In genomic region chr19:18440936-18441803, GRCh38 we compare ENCODE assay signal across 1 cellular context.
TF ChIP-seq lines count a peak whose summit lies in the region.

No MANE protein-coding gene starts in this region.

TF ChIP-seq in HepG2, 621 proteins besides CTCF, POLR2A, EP300 and RAD21 (continues in another document):
- TF ChIP-seq HNRNPL (IDR thresholded peaks at IDR 0.05; ENCODE audit: low read depth, low read length) (0 out of 2 replicates have a peak, but pooled peaks have one; percentile 13), NR3C1 (CRISPR knock-in tag; IDR thresholded peaks at IDR 0.05) (no peak), SIN3A (IDR thresholded peaks at IDR 0.05; ENCODE audit: borderline replicate concordance, low read depth, low read length) (no peak), TCF7 (IDR thresholded peaks at IDR 0.05; ENCODE audit: low read depth) (no peak), CHCHD3 (CRISPR knock-in tag; IDR thresholded peaks at IDR 0.05) (0 out of 2 replicates have a peak, but pooled peaks have one; percentile 12), NR2F2 (IDR thresholded peaks at IDR 0.05; ENCODE audit: borderline replicate concordance, low read depth) (no peak), NONO (IDR thresholded peaks at IDR 0.05) (no peak), NONO (CRISPR knock-in tag; conservative IDR thresholded peaks at IDR 0.05) (no peak), ZFP36L1 (CRISPR knock-in tag; IDR thresholded peaks at IDR 0.05) (no peak), KLF6 (CRISPR knock-in tag; IDR thresholded peaks at IDR 0.05) (no peak), ZFP91 (CRISPR knock-in tag; IDR thresholded peaks at IDR 0.05; ENCODE audit: borderline replicate concordance) (peak; percentile 39; the same call in 1 of the 2 replicates), ZNF766 (CRISPR knock-in tag; IDR thresholded peaks at IDR 0.05; ENCODE audit: borderline replicate concordance) (no peak), ZNF550 (CRISPR knock-in tag; IDR thresholded peaks at IDR 0.05; ENCODE audit: borderline replicate concordance) (no peak), RARG (CRISPR knock-in tag; IDR thresholded peaks at IDR 0.05; ENCODE audit: low read depth) (no peak), ZFP90 (CRISPR knock-in tag; IDR thresholded peaks at IDR 0.05; ENCODE audit: borderline replicate concordance) (0 out of 2 replicates have a peak, but pooled peaks have one; percentile 29), NFATC3 (CRISPR knock-in tag; IDR thresholded peaks at IDR 0.05) (no peak), CBX2 (IDR thresholded peaks at IDR 0.05; ENCODE audit: low read depth, low read length) (no peak), CBX2 (CRISPR knock-in tag; IDR thresholded peaks at IDR 0.05; ENCODE audit: low read depth) (no peak), TOE1 (CRISPR knock-in tag; IDR thresholded peaks at IDR 0.05) (no peak), PHB2 (IDR thresholded peaks at IDR 0.05; ENCODE audit: partially characterized antibody) (no peak), GTF3A (CRISPR knock-in tag; conservative IDR thresholded peaks at IDR 0.05) (no peak), ERF (CRISPR knock-in tag; IDR thresholded peaks at IDR 0.05) (no peak), ZNF740 (CRISPR knock-in tag; IDR thresholded peaks at IDR 0.05) (peak; percentile 95), ZNF34 (CRISPR knock-in tag; IDR thresholded peaks at IDR 0.05; ENCODE audit: borderline replicate concordance) (no peak), HES4 (CRISPR knock-in tag; IDR thresholded peaks at IDR 0.05; ENCODE audit: borderline replicate concordance) (no peak), FOXJ3 (CRISPR knock-in tag; IDR thresholded peaks at IDR 0.05; ENCODE audit: borderline replicate concordance) (no peak), ZNF629 (CRISPR knock-in tag; conservative IDR thresholded peaks at IDR 0.05) (no peak), RFX5 (IDR thresholded peaks at IDR 0.05; ENCODE audit: low read depth, low read length) (no peak), KAT7 (CRISPR knock-in tag; IDR thresholded peaks at IDR 0.05; ENCODE audit: borderline replicate concordance) (no peak), MAFF (IDR thresholded peaks at IDR 0.05; ENCODE audit: low read depth, low read length) (no peak), SKIL (CRISPR knock-in tag; IDR thresholded peaks at IDR 0.05; ENCODE audit: borderline replicate concordance) (no peak), MXD1 (CRISPR knock-in tag; IDR thresholded peaks at IDR 0.05) (no peak), ZNF761 (CRISPR knock-in tag; conservative IDR thresholded peaks at IDR 0.05) (no peak), FOXO1 (CRISPR knock-in tag; IDR thresholded peaks at IDR 0.05) (no peak), ZNF343 (CRISPR knock-in tag; IDR thresholded peaks at IDR 0.05) (no peak), GMEB1 (CRISPR knock-in tag; IDR thresholded peaks at IDR 0.05; ENCODE audit: borderline replicate concordance) (0 out of 2 replicates have a peak, but pooled peaks have one; percentile 34), ADNP (CRISPR knock-in tag; IDR thresholded peaks at IDR 0.05) (0 out of 2 replicates have a peak, but pooled peaks have one; percentile 17), SYNCRIP (IDR thresholded peaks at IDR 0.05; ENCODE audit: insufficient read depth, low read depth, low read length) (no peak), KAT2B (IDR thresholded peaks at IDR 0.05; ENCODE audit: borderline replicate concordance, low read depth, low read length) (no peak), NCOR1 (IDR thresholded peaks at IDR 0.05; ENCODE audit: borderline replicate concordance, low read length) (no peak), SKI (IDR thresholded peaks at IDR 0.05; ENCODE audit: partially characterized antibody) (peak; percentile 10), ZNF501 (CRISPR knock-in tag; IDR thresholded peaks at IDR 0.05) (no peak)
- TF ChIP-seq, protein P1, sequence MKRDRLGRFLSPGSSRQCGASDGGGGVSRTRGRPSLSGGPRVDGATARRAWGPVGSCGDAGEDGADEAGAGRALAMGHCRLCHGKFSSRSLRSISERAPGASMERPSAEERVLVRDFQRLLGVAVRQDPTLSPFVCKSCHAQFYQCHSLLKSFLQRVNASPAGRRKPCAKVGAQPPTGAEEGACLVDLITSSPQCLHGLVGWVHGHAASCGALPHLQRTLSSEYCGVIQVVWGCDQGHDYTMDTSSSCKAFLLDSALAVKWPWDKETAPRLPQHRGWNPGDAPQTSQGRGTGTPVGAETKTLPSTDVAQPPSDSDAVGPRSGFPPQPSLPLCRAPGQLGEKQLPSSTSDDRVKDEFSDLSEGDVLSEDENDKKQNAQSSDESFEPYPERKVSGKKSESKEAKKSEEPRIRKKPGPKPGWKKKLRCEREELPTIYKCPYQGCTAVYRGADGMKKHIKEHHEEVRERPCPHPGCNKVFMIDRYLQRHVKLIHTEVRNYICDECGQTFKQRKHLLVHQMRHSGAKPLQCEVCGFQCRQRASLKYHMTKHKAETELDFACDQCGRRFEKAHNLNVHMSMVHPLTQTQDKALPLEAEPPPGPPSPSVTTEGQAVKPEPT (CRISPR knock-in tag; IDR thresholded peaks at IDR 0.05; ENCODE audit: low read depth), result no peak
- TF ChIP-seq, protein P2, sequence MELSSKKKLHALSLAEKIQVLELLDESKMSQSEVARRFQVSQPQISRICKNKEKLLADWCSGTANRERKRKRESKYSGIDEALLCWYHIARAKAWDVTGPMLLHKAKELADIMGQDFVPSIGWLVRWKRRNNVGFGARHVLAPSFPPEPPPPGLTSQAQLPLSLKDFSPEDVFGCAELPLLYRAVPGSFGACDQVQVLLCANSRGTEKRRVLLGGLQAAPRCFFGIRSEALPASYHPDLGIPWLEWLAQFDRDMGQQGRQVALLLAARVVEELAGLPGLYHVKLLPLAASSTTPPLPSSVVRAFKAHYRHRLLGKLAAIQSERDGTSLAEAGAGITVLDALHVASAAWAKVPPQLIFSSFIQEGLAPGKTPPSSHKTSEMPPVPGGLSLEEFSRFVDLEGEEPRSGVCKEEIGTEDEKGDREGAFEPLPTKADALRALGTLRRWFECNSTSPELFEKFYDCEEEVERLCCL (CRISPR knock-in tag; IDR thresholded peaks at IDR 0.05; ENCODE audit: borderline replicate concordance), result no peak
- TF ChIP-seq, protein P3, sequence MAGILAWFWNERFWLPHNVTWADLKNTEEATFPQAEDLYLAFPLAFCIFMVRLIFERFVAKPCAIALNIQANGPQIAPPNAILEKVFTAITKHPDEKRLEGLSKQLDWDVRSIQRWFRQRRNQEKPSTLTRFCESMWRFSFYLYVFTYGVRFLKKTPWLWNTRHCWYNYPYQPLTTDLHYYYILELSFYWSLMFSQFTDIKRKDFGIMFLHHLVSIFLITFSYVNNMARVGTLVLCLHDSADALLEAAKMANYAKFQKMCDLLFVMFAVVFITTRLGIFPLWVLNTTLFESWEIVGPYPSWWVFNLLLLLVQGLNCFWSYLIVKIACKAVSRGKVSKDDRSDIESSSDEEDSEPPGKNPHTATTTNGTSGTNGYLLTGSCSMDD (CRISPR knock-in tag; IDR thresholded peaks at IDR 0.05), result no peak
- TF ChIP-seq, protein P4, sequence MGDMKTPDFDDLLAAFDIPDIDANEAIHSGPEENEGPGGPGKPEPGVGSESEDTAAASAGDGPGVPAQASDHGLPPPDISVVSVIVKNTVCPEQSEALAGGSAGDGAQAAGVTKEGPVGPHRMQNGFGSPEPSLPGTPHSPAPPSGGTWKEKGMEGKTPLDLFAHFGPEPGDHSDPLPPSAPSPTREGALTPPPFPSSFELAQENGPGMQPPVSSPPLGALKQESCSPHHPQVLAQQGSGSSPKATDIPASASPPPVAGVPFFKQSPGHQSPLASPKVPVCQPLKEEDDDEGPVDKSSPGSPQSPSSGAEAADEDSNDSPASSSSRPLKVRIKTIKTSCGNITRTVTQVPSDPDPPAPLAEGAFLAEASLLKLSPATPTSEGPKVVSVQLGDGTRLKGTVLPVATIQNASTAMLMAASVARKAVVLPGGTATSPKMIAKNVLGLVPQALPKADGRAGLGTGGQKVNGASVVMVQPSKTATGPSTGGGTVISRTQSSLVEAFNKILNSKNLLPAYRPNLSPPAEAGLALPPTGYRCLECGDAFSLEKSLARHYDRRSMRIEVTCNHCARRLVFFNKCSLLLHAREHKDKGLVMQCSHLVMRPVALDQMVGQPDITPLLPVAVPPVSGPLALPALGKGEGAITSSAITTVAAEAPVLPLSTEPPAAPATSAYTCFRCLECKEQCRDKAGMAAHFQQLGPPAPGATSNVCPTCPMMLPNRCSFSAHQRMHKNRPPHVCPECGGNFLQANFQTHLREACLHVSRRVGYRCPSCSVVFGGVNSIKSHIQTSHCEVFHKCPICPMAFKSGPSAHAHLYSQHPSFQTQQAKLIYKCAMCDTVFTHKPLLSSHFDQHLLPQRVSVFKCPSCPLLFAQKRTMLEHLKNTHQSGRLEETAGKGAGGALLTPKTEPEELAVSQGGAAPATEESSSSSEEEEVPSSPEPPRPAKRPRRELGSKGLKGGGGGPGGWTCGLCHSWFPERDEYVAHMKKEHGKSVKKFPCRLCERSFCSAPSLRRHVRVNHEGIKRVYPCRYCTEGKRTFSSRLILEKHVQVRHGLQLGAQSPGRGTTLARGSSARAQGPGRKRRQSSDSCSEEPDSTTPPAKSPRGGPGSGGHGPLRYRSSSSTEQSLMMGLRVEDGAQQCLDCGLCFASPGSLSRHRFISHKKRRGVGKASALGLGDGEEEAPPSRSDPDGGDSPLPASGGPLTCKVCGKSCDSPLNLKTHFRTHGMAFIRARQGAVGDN (CRISPR knock-in tag; IDR thresholded peaks at IDR 0.05), result peak; percentile 67
- TF ChIP-seq, protein P5, sequence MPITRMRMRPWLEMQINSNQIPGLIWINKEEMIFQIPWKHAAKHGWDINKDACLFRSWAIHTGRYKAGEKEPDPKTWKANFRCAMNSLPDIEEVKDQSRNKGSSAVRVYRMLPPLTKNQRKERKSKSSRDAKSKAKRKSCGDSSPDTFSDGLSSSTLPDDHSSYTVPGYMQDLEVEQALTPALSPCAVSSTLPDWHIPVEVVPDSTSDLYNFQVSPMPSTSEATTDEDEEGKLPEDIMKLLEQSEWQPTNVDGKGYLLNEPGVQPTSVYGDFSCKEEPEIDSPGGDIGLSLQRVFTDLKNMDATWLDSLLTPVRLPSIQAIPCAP (CRISPR knock-in tag; IDR thresholded peaks at IDR 0.05; ENCODE audit: low read depth), result no peak
- TF ChIP-seq, protein P6, sequence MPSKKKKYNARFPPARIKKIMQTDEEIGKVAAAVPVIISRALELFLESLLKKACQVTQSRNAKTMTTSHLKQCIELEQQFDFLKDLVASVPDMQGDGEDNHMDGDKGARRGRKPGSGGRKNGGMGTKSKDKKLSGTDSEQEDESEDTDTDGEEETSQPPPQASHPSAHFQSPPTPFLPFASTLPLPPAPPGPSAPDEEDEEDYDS (CRISPR knock-in tag; IDR thresholded peaks at IDR 0.05), result no peak
- TF ChIP-seq, protein P7, sequence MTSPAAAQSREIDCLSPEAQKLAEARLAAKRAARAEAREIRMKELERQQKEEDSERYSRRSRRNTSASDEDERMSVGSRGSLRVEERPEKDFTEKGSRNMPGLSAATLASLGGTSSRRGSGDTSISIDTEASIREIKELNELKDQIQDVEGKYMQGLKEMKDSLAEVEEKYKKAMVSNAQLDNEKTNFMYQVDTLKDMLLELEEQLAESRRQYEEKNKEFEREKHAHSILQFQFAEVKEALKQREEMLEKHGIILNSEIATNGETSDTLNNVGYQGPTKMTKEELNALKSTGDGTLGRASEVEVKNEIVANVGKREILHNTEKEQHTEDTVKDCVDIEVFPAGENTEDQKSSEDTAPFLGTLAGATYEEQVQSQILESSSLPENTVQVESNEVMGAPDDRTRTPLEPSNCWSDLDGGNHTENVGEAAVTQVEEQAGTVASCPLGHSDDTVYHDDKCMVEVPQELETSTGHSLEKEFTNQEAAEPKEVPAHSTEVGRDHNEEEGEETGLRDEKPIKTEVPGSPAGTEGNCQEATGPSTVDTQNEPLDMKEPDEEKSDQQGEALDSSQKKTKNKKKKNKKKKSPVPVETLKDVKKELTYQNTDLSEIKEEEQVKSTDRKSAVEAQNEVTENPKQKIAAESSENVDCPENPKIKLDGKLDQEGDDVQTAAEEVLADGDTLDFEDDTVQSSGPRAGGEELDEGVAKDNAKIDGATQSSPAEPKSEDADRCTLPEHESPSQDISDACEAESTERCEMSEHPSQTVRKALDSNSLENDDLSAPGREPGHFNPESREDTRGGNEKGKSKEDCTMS (CRISPR knock-in tag; conservative IDR thresholded peaks at IDR 0.05), result no peak
